In the genomic region with DNA sequence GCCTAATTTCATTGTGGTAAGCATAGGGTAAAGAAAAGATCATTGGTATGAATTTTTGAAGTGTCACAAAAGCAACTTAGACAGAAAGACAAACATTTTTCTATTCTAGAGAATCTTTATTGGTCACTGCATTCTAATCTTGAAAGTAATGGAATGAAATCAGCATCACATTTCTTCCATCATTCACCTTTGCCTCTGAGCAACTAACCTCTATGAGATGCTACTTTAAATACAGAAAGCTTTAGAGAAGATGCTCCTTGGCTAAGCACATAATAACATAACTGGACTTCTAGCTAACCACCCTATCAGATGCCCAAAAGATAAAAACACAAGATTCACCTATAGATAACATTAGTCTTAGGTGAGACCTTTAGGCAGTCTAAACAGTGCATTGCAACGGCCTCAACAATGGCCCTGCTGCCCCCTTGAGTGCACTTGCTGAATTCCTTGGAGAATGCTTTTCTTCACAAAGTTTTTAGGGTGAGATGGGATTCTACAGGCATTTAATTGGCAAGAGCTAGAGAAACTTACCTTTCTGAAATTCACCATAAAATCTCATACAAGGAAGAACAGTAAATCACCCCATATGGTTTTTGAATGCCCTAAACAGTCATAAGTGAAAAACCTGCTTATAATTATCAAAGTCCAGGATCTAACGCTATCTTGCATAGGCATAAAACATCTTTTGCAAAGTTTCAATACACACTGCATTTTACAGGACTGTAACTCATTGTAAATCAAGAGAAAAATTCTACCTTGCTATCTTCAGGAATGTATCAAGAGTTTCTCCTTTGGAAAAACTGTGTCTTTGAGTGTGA, we compare ENCODE assay signal across 8 cellular contexts.
DNase-seq lines count a peak whose midpoint lies in the region; ATAC-seq and TF ChIP-seq lines count a peak whose summit lies in the region.

No MANE protein-coding gene starts in this region.

- H3K4me1 Mint-ChIP-seq in brain: no peaks in the 10 kb centered on the region
- H3K4me1 Mint-ChIP-seq in activated CD4-positive, alpha-beta T cell treated with anti-CD3 and anti-CD28 coated beads, Interleukin-2, amount 10 ng/mL, durations not matched to agents 24 days and 14 days: no peaks in the 10 kb centered on the region

- no peaks in the 10 kb centered on the region for H3K9me3 Mint-ChIP-seq in brain
- H3K9me3 Mint-ChIP-seq in activated CD4-positive, alpha-beta T cell treated with anti-CD3 and anti-CD28 coated beads, Interleukin-2, amount 10 ng/mL, durations not matched to agents 24 days and 14 days: no peaks in the 10 kb centered on the region

- no peak overlapping the region for H3K27ac Mint-ChIP-seq in brain
- H3K27ac Mint-ChIP-seq in activated CD4-positive, alpha-beta T cell treated with anti-CD3 and anti-CD28 coated beads, Interleukin-2, amount 10 ng/mL, durations not matched to agents 24 days and 14 days: no peak overlapping the region

- no peak overlapping the region for H3K27ac ChIP-seq in KMS-11

- H3K27me3 Mint-ChIP-seq in brain: no peaks in the 10 kb centered on the region
- no peaks in the 10 kb centered on the region for H3K27me3 Mint-ChIP-seq in activated CD4-positive, alpha-beta T cell treated with anti-CD3 and anti-CD28 coated beads, Interleukin-2, amount 10 ng/mL, durations not matched to agents 24 days and 14 days

- DNase-seq in non-pigmented ciliary epithelial cell (ENCODE audit: low read depth) (peak; percentile 1), MV-4-11 (lab: John Stamatoyannopoulos, UW) (no peak)
- no peak for DNase-seq in effector CD8-positive, alpha-beta T cell (lab: John Stamatoyannopoulos, UW)
- no peak for DNase-seq in activated CD4-positive, alpha-beta T cell treated with anti-CD3 and anti-CD28 coated beads, Interleukin-2, amount 10 ng/mL, durations not matched to agents 24 days and 14 days

- no peaks in the 10 kb centered on the region for H3K27me3 ChIP-seq in KMS-11 (ENCODE audit: insufficient read depth, low read depth)

- TF ChIP-seq CTCF in KMS-11 (conservative IDR thresholded peaks at IDR 0.05; ENCODE audit: low read depth, low read length): peak; percentile 38; the same call in 1 of the 2 replicates
- peak; percentile 53 to 73 for TF ChIP-seq CTCF in brain (conservative IDR thresholded peaks at IDR 0.05)

- intact Hi-C loops in activated CD4-positive, alpha-beta T cell treated with anti-CD3 and anti-CD28 coated beads, Interleukin-2, amount 10 ng/mL, durations not matched to agents 24 days and 14 days (cut with micrococcal nuclease): no loop called here

- peak; percentile 63 for ATAC-seq in GM19351 (IDR thresholded peaks at IDR 0.05; ENCODE audit: unreplicated experiment)
- no peak for ATAC-seq in GM19467 (IDR thresholded peaks at IDR 0.05; ENCODE audit: unreplicated experiment)

- no peaks in the 10 kb centered on the region for H3K36me3 ChIP-seq in KMS-11 (ENCODE audit: insufficient read depth)

- H3K4me1 ChIP-seq in KMS-11 (ENCODE audit: low read depth, poor library complexity, severe bottlenecking): no peaks in the 10 kb centered on the region

- no peak overlapping the region for H3K9ac ChIP-seq in KMS-11

- no peak overlapping the region for H3K4me3 Mint-ChIP-seq in brain
- no peak overlapping the region for H3K4me3 Mint-ChIP-seq in activated CD4-positive, alpha-beta T cell treated with anti-CD3 and anti-CD28 coated beads, Interleukin-2, amount 10 ng/mL, durations not matched to agents 24 days and 14 days

- no peaks in the 10 kb centered on the region for H4K20me1 ChIP-seq in KMS-11 (ENCODE audit: insufficient read depth)

- no peaks in the 10 kb centered on the region for H3K79me2 ChIP-seq in KMS-11 (ENCODE audit: insufficient read depth, low read depth)

- H3K4me2 ChIP-seq in KMS-11: no peak overlapping the region

- no peaks in the 10 kb centered on the region for H3K36me3 Mint-ChIP-seq in brain
- H3K36me3 Mint-ChIP-seq in activated CD4-positive, alpha-beta T cell treated with anti-CD3 and anti-CD28 coated beads, Interleukin-2, amount 10 ng/mL, durations not matched to agents 24 days and 14 days (ENCODE audit: low read depth): no peaks in the 10 kb centered on the region

- no peak overlapping the region for H2AFZ ChIP-seq in KMS-11 (ENCODE audit: low read depth)

- no peak overlapping the region for H3K4me3 ChIP-seq in KMS-11 (IDR thresholded peaks at IDR 0.05; ENCODE audit: insufficient read depth, low read depth, low read length)
